8 cellular contexts compared by ENCODE assay signal in genomic region chr4:56908206-56909082, GRCh38. TPM values are rescaled to one million over a fixed set of nuclear protein-coding genes. Genes with fewer than 3 reads are reported as not detected.
DNase-seq lines count a peak whose midpoint lies in the region; ATAC-seq and TF ChIP-seq lines count a peak whose summit lies in the region.

No MANE protein-coding gene starts in this region.

- no peaks in the 10 kb centered on the region for H3K9me3 Mint-ChIP-seq in activated CD8-positive, alpha-beta memory T cell treated with anti-CD3 and anti-CD28 coated beads, Interleukin-2, amount 10 ng/mL, durations not matched to agents 7 days and 5 days (ENCODE audit: low read depth)
- H3K9me3 Mint-ChIP-seq in endothelial cell (ENCODE audit: unreplicated experiment), result no peaks in the 10 kb centered on the region

- peaks cover 9% of the 10 kb centered on the region for H3K27me3 Mint-ChIP-seq in activated CD8-positive, alpha-beta memory T cell treated with anti-CD3 and anti-CD28 coated beads, Interleukin-2, amount 10 ng/mL, durations not matched to agents 7 days and 5 days
- peaks cover 12% of the 10 kb centered on the region for H3K27me3 Mint-ChIP-seq in endothelial cell (ENCODE audit: unreplicated experiment)

- peaks cover 24% of the 10 kb centered on the region for H3K36me3 Mint-ChIP-seq in activated CD8-positive, alpha-beta memory T cell treated with anti-CD3 and anti-CD28 coated beads, Interleukin-2, amount 10 ng/mL, durations not matched to agents 7 days and 5 days
- peaks cover 11% of the 10 kb centered on the region for H3K36me3 Mint-ChIP-seq in endothelial cell (ENCODE audit: low read depth, unreplicated experiment)

- TF ChIP-seq CTCF in endothelial cell (IDR thresholded peaks at IDR 0.05; ENCODE audit: unreplicated experiment), result no peak

- peaks cover 48% of the 10 kb centered on the region for H3K4me1 ChIP-seq in mononuclear cell (ENCODE audit: insufficient read depth, low read length)

- ATAC-seq in GM18511 (IDR thresholded peaks at IDR 0.05; ENCODE audit: unreplicated experiment) (peak; percentile 63), HG02759 (IDR thresholded peaks at IDR 0.05; ENCODE audit: unreplicated experiment) (peak; percentile 65)
- peak; percentile 72 for ATAC-seq in activated CD8-positive, alpha-beta memory T cell treated with anti-CD3 and anti-CD28 coated beads, Interleukin-2, amount 10 ng/mL, durations not matched to agents 7 days and 5 days

- peak overlapping the region; percentile 97 for H3K4me3 Mint-ChIP-seq in activated CD8-positive, alpha-beta memory T cell treated with anti-CD3 and anti-CD28 coated beads, Interleukin-2, amount 10 ng/mL, durations not matched to agents 7 days and 5 days
- H3K4me3 Mint-ChIP-seq in endothelial cell (ENCODE audit: unreplicated experiment), result peak overlapping the region; percentile 99

- DNase-seq in NCI-H226 (peak; percentile 48), endothelial cell (ENCODE audit: low spot score) (peak; percentile 83), NCI-H1694 (lab: John Stamatoyannopoulos, UW) (no peak)
- DNase-seq in activated CD8-positive, alpha-beta memory T cell treated with anti-CD3 and anti-CD28 coated beads, Interleukin-2, amount 10 ng/mL, durations not matched to agents 7 days and 5 days, result peak; percentile 79
- peak; percentile 58 for DNase-seq in stimulated activated CD8-positive, alpha-beta memory T cell treated with anti-CD3 and anti-CD28 coated beads, Interleukin-4, amount 100 ng/mL, for 24 hours (ENCODE audit: low read depth)

- H3K9me3 ChIP-seq in mononuclear cell (ENCODE audit: low read depth, low read length), result no peaks in the 10 kb centered on the region

- H3K27me3 ChIP-seq in mononuclear cell (ENCODE audit: insufficient read depth, low read length), result no peaks in the 10 kb centered on the region

- H3K27ac Mint-ChIP-seq in activated CD8-positive, alpha-beta memory T cell treated with anti-CD3 and anti-CD28 coated beads, Interleukin-2, amount 10 ng/mL, durations not matched to agents 7 days and 5 days, result peak overlapping the region; percentile 95
- H3K27ac Mint-ChIP-seq in endothelial cell (ENCODE audit: unreplicated experiment), result peak overlapping the region; percentile 96

- H3K4me1 Mint-ChIP-seq in activated CD8-positive, alpha-beta memory T cell treated with anti-CD3 and anti-CD28 coated beads, Interleukin-2, amount 10 ng/mL, durations not matched to agents 7 days and 5 days, result peaks cover 46% of the 10 kb centered on the region
- H3K4me1 Mint-ChIP-seq in endothelial cell (ENCODE audit: unreplicated experiment), result peaks cover 40% of the 10 kb centered on the region

- peak overlapping the region; percentile 68 for H3K4me3 ChIP-seq in mononuclear cell (ENCODE audit: low read length)

- CTCF ChIA-PET in activated CD8-positive, alpha-beta memory T cell treated with anti-CD3 and anti-CD28 coated beads, Interleukin-2, amount 10 ng/mL, durations not matched to agents 7 days and 5 days (lab: Charles Lee), result interaction anchor here (0.8 to 4.0 kb wide), 7 partner anchors 9 to 145 kb away, joined by 3 to 22 read pairs (median 4); partner anchors contain the start of gene NOA1

RNA-seq across cellular contexts. Expression of gene REST, which starts 0.7 kb away (rescaled TPM):
- 10 to 100 TPM; 46.5 to 54.0 TPM for total RNA-seq in activated CD8-positive, alpha-beta memory T cell treated with anti-CD3 and anti-CD28 coated beads, Interleukin-2, amount 10 ng/mL, durations not matched to agents 7 days and 5 days
- total RNA-seq in endothelial cell (ENCODE audit: unreplicated experiment) (70.4 TPM), mononuclear cell (65.8 TPM)
